1 cellular context compared by ENCODE assay signal in genomic region chrY:2935606-2936521, GRCh38.
TF ChIP-seq lines count a peak whose summit lies in the region.

No MANE protein-coding gene starts in this region.

TF ChIP-seq in HepG2, 621 proteins besides CTCF, POLR2A, EP300 and RAD21 (continued from another document and continues in another):
- TF ChIP-seq ARID4A (CRISPR knock-in tag; IDR thresholded peaks at IDR 0.05; ENCODE audit: borderline replicate concordance) (no peak), ZNF335 (CRISPR knock-in tag; IDR thresholded peaks at IDR 0.05) (peak; percentile 29; the same call in 1 of the 2 replicates), ZNF510 (CRISPR knock-in tag; IDR thresholded peaks at IDR 0.05; ENCODE audit: low read depth) (no peak), KDM4B (CRISPR knock-in tag; IDR thresholded peaks at IDR 0.05) (0 out of 2 replicates have a peak, but pooled peaks have one; percentile 47), ZNF292 (CRISPR knock-in tag; IDR thresholded peaks at IDR 0.05; ENCODE audit: borderline replicate concordance, low read depth) (peak; percentile 41; the same call in 1 of the 2 replicates), SMARCE1 (IDR thresholded peaks at IDR 0.05; ENCODE audit: borderline replicate concordance) (no peak), IKZF1 (IDR thresholded peaks at IDR 0.05) (no peak), GATAD2A (CRISPR knock-in tag; IDR thresholded peaks at IDR 0.05) (peak; percentile 17; the same call in 1 of the 2 replicates), ZNF18 (CRISPR knock-in tag; IDR thresholded peaks at IDR 0.05; ENCODE audit: insufficient replicate concordance) (no peak), RARG (CRISPR knock-in tag; IDR thresholded peaks at IDR 0.05; ENCODE audit: low read depth) (no peak), NR2F6 (IDR thresholded peaks at IDR 0.05) (no peak), NR2F6 (CRISPR knock-in tag; IDR thresholded peaks at IDR 0.05) (no peak; the same call in 1 of the 2 replicates), DR1 (CRISPR knock-in tag; IDR thresholded peaks at IDR 0.05) (no peak), CREM (IDR thresholded peaks at IDR 0.05) (no peak), CREM (CRISPR knock-in tag; IDR thresholded peaks at IDR 0.05) (no peak), HMG20B (CRISPR knock-in tag; conservative IDR thresholded peaks at IDR 0.05) (no peak), PRMT3 (CRISPR knock-in tag; IDR thresholded peaks at IDR 0.05; ENCODE audit: borderline replicate concordance, low read depth) (no peak), ZKSCAN5 (CRISPR knock-in tag; IDR thresholded peaks at IDR 0.05) (no peak), ATF2 (CRISPR knock-in tag; IDR thresholded peaks at IDR 0.05) (peak; percentile 49; the same call in 1 of the 2 replicates), SNRNP70 (IDR thresholded peaks at IDR 0.05; ENCODE audit: low read depth, low read length) (no peak), MXD4 (CRISPR knock-in tag; IDR thresholded peaks at IDR 0.05) (no peak; the same call in 1 of the 2 replicates), ZBTB42 (CRISPR knock-in tag; IDR thresholded peaks at IDR 0.05) (no peak), ZBTB33 (CRISPR knock-in tag; IDR thresholded peaks at IDR 0.05) (0 out of 2 replicates have a peak, but pooled peaks have one; percentile 7), CEBPZ (IDR thresholded peaks at IDR 0.05; ENCODE audit: low read length) (no peak), ZNF512 (CRISPR knock-in tag; IDR thresholded peaks at IDR 0.05) (no peak), MIER2 (CRISPR knock-in tag; IDR thresholded peaks at IDR 0.05) (no peak), PRDM10 (CRISPR knock-in tag; IDR thresholded peaks at IDR 0.05; ENCODE audit: low read depth) (no peak), RXRB (CRISPR knock-in tag; IDR thresholded peaks at IDR 0.05; ENCODE audit: borderline replicate concordance) (no peak), THRA (CRISPR knock-in tag; IDR thresholded peaks at IDR 0.05; ENCODE audit: borderline replicate concordance) (no peak), GATA4 (IDR thresholded peaks at IDR 0.05; ENCODE audit: borderline replicate concordance, low read depth) (no peak), PHF8 (CRISPR knock-in tag; IDR thresholded peaks at IDR 0.05) (peak; percentile 90), ZMAT5 (CRISPR knock-in tag; IDR thresholded peaks at IDR 0.05; ENCODE audit: borderline replicate concordance, low read depth) (no peak), ZNF530 (CRISPR knock-in tag; IDR thresholded peaks at IDR 0.05; ENCODE audit: low read depth) (no peak), ZNF878 (CRISPR knock-in tag; IDR thresholded peaks at IDR 0.05) (no peak), ZNF343 (CRISPR knock-in tag; IDR thresholded peaks at IDR 0.05) (no peak), PBX3 (CRISPR knock-in tag; IDR thresholded peaks at IDR 0.05; ENCODE audit: borderline replicate concordance) (no peak), ZNF570 (CRISPR knock-in tag; IDR thresholded peaks at IDR 0.05; ENCODE audit: borderline replicate concordance) (no peak), ZNF777 (CRISPR knock-in tag; IDR thresholded peaks at IDR 0.05) (no peak), SRY (CRISPR knock-in tag; IDR thresholded peaks at IDR 0.05) (no peak), ATF7 (IDR thresholded peaks at IDR 0.05) (no peak), ATF7 (CRISPR knock-in tag; IDR thresholded peaks at IDR 0.05) (no peak), DPF2 (CRISPR knock-in tag; IDR thresholded peaks at IDR 0.05; ENCODE audit: borderline replicate concordance, low read depth) (no peak), BRCA1 (CRISPR knock-in tag; IDR thresholded peaks at IDR 0.05) (no peak)
